Comparison of ENCODE assay signal across 15 cellular contexts in the genomic region with DNA sequence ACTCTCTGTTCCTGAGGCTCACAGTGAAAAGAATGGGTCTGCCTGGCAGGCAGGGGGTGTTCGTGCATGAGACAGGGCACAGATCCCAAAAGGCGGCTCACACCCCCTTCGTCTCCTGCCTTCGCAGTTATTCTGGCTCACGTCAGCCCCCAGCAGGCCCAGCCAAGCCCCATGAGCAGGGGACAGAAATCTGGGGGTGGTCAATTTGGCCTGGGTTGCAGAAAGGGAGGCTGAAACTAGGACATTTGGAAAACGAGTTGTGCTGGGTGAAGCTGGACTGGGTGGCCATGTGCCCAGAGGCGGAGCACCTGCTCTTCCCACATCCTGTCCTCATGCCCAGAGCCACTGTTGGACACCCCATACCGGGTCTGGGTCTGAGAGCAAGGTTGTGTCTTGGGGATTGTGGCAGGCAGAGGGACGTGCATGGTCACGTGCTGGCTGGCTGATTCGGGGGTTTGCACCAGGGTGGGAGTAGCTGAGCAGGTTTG.
A peak's percentile ranks its signal among the peaks of the same experiment; 100 is the strongest.
DNase-seq lines count a peak whose midpoint lies in the region; ATAC-seq and TF ChIP-seq lines count a peak whose summit lies in the region.
"Had no signal": no experiment of that assay in that cellular context is flagged by ENCODE, and none has a peak within 500 bp of the region (broad histone marks: within the 10 kb centered on the region; RNA-seq: fewer than 3 reads in every experiment).

No MANE protein-coding gene starts in this region.

- H3K27ac Mint-ChIP-seq in CD4-positive, CD25-positive, alpha-beta regulatory T cell: peak overlapping the region in 2 of 3 donors; percentile 32 to 52
- no peak overlapping the region for H3K27ac Mint-ChIP-seq in nephron progenitor cell
- H3K27ac Mint-ChIP-seq in activated CD8-positive, alpha-beta memory T cell treated with anti-CD3 and anti-CD28 coated beads, Interleukin-2, amount 10 ng/mL, durations not matched to agents 7 days and 5 days: no peak overlapping the region
- H3K27ac Mint-ChIP-seq: mesothelial cell of epicardium had no signal

- CTCF ChIA-PET in RWPE1 (lab: Yijun Ruan, JAX): interaction anchor here (0.7 kb wide), 2 partner anchors 295 to 309 kb away, joined by 3 read pairs; no protein-coding TSS in a partner anchor
- CTCF ChIA-PET in activated CD8-positive, alpha-beta memory T cell treated with anti-CD3 and anti-CD28 coated beads, Interleukin-2, amount 10 ng/mL, durations not matched to agents 7 days and 5 days (lab: Charles Lee): no interaction called here

- H3K9me3 ChIP-seq in CD4-positive, CD25-positive, alpha-beta regulatory T cell (ENCODE audit: control insufficient read depth in 2 of 2, low read length in 2 of 2): no peaks in the 10 kb centered on the region

- no peaks in the 10 kb centered on the region for H3K27me3 Mint-ChIP-seq in CD4-positive, CD25-positive, alpha-beta regulatory T cell
- H3K27me3 Mint-ChIP-seq in nephron progenitor cell (ENCODE audit: low read depth, poor library complexity): no peaks in the 10 kb centered on the region
- no peaks in the 10 kb centered on the region for H3K27me3 Mint-ChIP-seq in activated CD8-positive, alpha-beta memory T cell treated with anti-CD3 and anti-CD28 coated beads, Interleukin-2, amount 10 ng/mL, durations not matched to agents 7 days and 5 days

- peaks cover 72% of the 10 kb centered on the region for H3K36me3 ChIP-seq in CD4-positive, CD25-positive, alpha-beta regulatory T cell (ENCODE audit: control insufficient read depth, insufficient read depth, low read length)

- intact Hi-C loops in posterior cingulate gyrus (cut with DNase I): loop anchor here (10.0 kb wide), 1 partner anchor 50 kb away; no protein-coding TSS in a partner anchor

- POLR2A ChIA-PET in RWPE1 (lab: Yijun Ruan, JAX; ENCODE audit: low non-redundant PET): no interaction called here

- TF ChIP-seq CTCF in RWPE1 (conservative IDR thresholded peaks at IDR 0.05; ENCODE audit: low read depth): no peak
- TF ChIP-seq CTCF in nephron progenitor cell (IDR thresholded peaks at IDR 0.05): no peak

- H3K4me3 Mint-ChIP-seq in CD4-positive, CD25-positive, alpha-beta regulatory T cell: peak overlapping the region in 1 of 4 donors; percentile 74
- no peak overlapping the region for H3K4me3 Mint-ChIP-seq in nephron progenitor cell
- H3K4me3 Mint-ChIP-seq in activated CD8-positive, alpha-beta memory T cell treated with anti-CD3 and anti-CD28 coated beads, Interleukin-2, amount 10 ng/mL, durations not matched to agents 7 days and 5 days: no peak overlapping the region
- H3K4me3 Mint-ChIP-seq: mesothelial cell of epicardium had no signal

- no peak overlapping the region for H3K4me3 ChIP-seq in CD4-positive, CD25-positive, alpha-beta regulatory T cell (ENCODE audit: low read depth, low read length)

- H3K27me3 ChIP-seq in CD4-positive, CD25-positive, alpha-beta regulatory T cell (ENCODE audit: control insufficient read depth, insufficient read depth, low read length): no peaks in the 10 kb centered on the region

- H3K4me1 ChIP-seq in CD4-positive, CD25-positive, alpha-beta regulatory T cell (ENCODE audit: control insufficient read depth, insufficient read depth, low read length, poor library complexity, severe bottlenecking): no peaks in the 10 kb centered on the region

- no peak for DNase-seq in CD4-positive, CD25-positive, alpha-beta regulatory T cell
- DNase-seq in RWPE1 (ENCODE audit: low spot score): no peak
- DNase-seq in globus pallidus (ENCODE audit: low spot score): peak; percentile 83
- peak; percentile 47 to 96 (median 78) for DNase-seq in posterior cingulate gyrus
- DNase-seq in nephron progenitor cell: no peak
- DNase-seq in DMS79 treated with DMSO at 0.1 percent for 48 hours (lab: John Stamatoyannopoulos, UW): no peak
- no peak for DNase-seq in activated CD8-positive, alpha-beta memory T cell treated with anti-CD3 and anti-CD28 coated beads, Interleukin-2, amount 10 ng/mL, durations not matched to agents 7 days and 5 days
- DNase-seq in T1000 (lab: John Stamatoyannopoulos, UW): no peak
- DNase-seq: H7, Karpas-422, NCI-H446, SIG-M5 had no signal

- peaks cover 0 to 5% (median 2%) of the 10 kb centered on the region in 4 donors for H3K4me1 Mint-ChIP-seq in CD4-positive, CD25-positive, alpha-beta regulatory T cell
- H3K4me1 Mint-ChIP-seq in nephron progenitor cell: peaks cover 64% of the 10 kb centered on the region
- H3K4me1 Mint-ChIP-seq in activated CD8-positive, alpha-beta memory T cell treated with anti-CD3 and anti-CD28 coated beads, Interleukin-2, amount 10 ng/mL, durations not matched to agents 7 days and 5 days: no peaks in the 10 kb centered on the region

- no peak for ATAC-seq in CD4-positive, CD25-positive, alpha-beta regulatory T cell (ENCODE audit: low read depth in 2 of 2)
- no peak for ATAC-seq in activated CD8-positive, alpha-beta memory T cell treated with anti-CD3 and anti-CD28 coated beads, Interleukin-2, amount 10 ng/mL, durations not matched to agents 7 days and 5 days
- ATAC-seq: activated CD4-positive, CD25-positive, alpha-beta regulatory T cell treated with anti-CD3 and anti-CD28 coated beads, Interleukin-2, amount 50 U/mL, for 24 hours had no signal

- H3K36me3 Mint-ChIP-seq in CD4-positive, CD25-positive, alpha-beta regulatory T cell: peaks cover 49% of the 10 kb centered on the region
- H3K36me3 Mint-ChIP-seq in nephron progenitor cell (ENCODE audit: low read depth): peaks cover 4% of the 10 kb centered on the region
- peaks cover 8% of the 10 kb centered on the region for H3K36me3 Mint-ChIP-seq in activated CD8-positive, alpha-beta memory T cell treated with anti-CD3 and anti-CD28 coated beads, Interleukin-2, amount 10 ng/mL, durations not matched to agents 7 days and 5 days

- no peak overlapping the region for H3K27ac ChIP-seq in CD4-positive, CD25-positive, alpha-beta regulatory T cell (ENCODE audit: insufficient read depth, low read length, poor library complexity, severe bottlenecking)
- peak overlapping the region; percentile 44 for H3K27ac ChIP-seq in RWPE1
- H3K27ac ChIP-seq: C4-2B had no signal

- H3K9me3 Mint-ChIP-seq in CD4-positive, CD25-positive, alpha-beta regulatory T cell: peaks cover 0 to 2% (median 0%) of the 10 kb centered on the region in 7 donors
- no peaks in the 10 kb centered on the region for H3K9me3 Mint-ChIP-seq in nephron progenitor cell
- no peaks in the 10 kb centered on the region for H3K9me3 Mint-ChIP-seq in activated CD8-positive, alpha-beta memory T cell treated with anti-CD3 and anti-CD28 coated beads, Interleukin-2, amount 10 ng/mL, durations not matched to agents 7 days and 5 days (ENCODE audit: low read depth)
- H3K9me3 Mint-ChIP-seq: mesothelial cell of epicardium had no signal

Comparison
In these comparisons a context has a peak if more than half of its experiments do, and no peak if none do; other contexts are left out.
1. DNase-seq: peak in globus pallidus (single experiment) and posterior cingulate gyrus (10 of 10); none in CD4-positive, CD25-positive, alpha-beta regulatory T cell (0 of 3), RWPE1 (single experiment), nephron progenitor cell (single experiment), DMS79 treated with DMSO at 0.1 percent for 48 hours (single experiment), activated CD8-positive, alpha-beta memory T cell treated with anti-CD3 and anti-CD28 coated beads, Interleukin-2, amount 10 ng/mL, durations not matched to agents 7 days and 5 days (single experiment) and T1000 (single experiment).
2. H3K27ac Mint-ChIP-seq: peak in CD4-positive, CD25-positive, alpha-beta regulatory T cell (2 of 3); none in nephron progenitor cell (single experiment) and activated CD8-positive, alpha-beta memory T cell treated with anti-CD3 and anti-CD28 coated beads, Interleukin-2, amount 10 ng/mL, durations not matched to agents 7 days and 5 days (single experiment).